27 cellular contexts compared by ENCODE assay signal in the genomic region with DNA sequence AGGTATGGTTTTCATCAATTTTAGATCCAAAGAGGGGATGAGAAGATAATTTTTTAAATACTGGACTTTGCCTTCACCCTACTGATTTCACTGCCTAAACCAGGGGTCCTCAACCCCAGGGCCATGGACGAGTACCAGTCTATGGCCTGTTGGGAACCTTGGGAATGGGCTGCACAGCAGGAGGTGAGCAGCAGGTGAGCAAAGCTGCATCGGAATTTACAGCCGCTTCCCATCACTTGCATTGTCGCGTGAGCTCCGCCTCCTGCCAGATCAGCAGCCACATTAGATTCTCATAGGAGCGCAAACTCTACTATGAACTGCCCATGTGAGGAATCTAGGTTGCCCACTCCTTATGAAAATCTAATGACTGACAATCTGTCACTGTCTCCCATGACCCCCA.
"Had no signal": no experiment of that assay in that cellular context is flagged by ENCODE, and none has a peak within 500 bp of the region (broad histone marks: within the 10 kb centered on the region; RNA-seq: fewer than 3 reads in every experiment).

No MANE protein-coding gene starts in this region.

- H3K4me1 ChIP-seq: Peyer's patch, SJCRH30 had no signal

- H3K4me2 ChIP-seq: PC-9 had no signal

- H3K27ac ChIP-seq: PC-9, Peyer's patch, SJCRH30 had no signal

- DNase-seq: IMR-90; Karpas-422; KG1; MG63; NCI-H1048; NCI-H1105; NCI-H1417; NCI-H1436 treated with DMSO at 0.1 percent for 48 hours; NCI-H1694; NCI-H187 treated with DMSO at 0.1 percent for 48 hours; NCI-H2029 treated with DMSO at 0.1 percent for 48 hours; NCI-H2107; NCI-H2227 treated with DMSO at 0.1 percent for 48 hours; NCI-H510A; NCI-H524 treated with DMSO at 0.1 percent for 48 hours; NCI-H69; NCI-H774; NK-92 treated with Interleukin-12 subunit alpha and Interleukin-12 subunit beta, amount 100 ng/mL, for 24 hours; OCI-M1; PC-9; Peyer's patch; SHP77 treated with DMSO at 0.1 percent for 48 hours; SJCRH30; T-helper 1 cell had no signal

- ATAC-seq: HepG2, Right ventricle myocardium inferior, SK-N-SH treated with all-trans-retinoic acid at 6 μM for 48 hours had no signal

- H3K9me3 ChIP-seq: MG63, Peyer's patch, SJCRH30 had no signal

- H3K27me3 ChIP-seq: MG63, Peyer's patch, SJCRH30 had no signal

- H2AFZ ChIP-seq: PC-9 had no signal

- H3K4me3 ChIP-seq: MG63, PC-9, Peyer's patch, SJCRH30 had no signal
